In the genomic region with DNA sequence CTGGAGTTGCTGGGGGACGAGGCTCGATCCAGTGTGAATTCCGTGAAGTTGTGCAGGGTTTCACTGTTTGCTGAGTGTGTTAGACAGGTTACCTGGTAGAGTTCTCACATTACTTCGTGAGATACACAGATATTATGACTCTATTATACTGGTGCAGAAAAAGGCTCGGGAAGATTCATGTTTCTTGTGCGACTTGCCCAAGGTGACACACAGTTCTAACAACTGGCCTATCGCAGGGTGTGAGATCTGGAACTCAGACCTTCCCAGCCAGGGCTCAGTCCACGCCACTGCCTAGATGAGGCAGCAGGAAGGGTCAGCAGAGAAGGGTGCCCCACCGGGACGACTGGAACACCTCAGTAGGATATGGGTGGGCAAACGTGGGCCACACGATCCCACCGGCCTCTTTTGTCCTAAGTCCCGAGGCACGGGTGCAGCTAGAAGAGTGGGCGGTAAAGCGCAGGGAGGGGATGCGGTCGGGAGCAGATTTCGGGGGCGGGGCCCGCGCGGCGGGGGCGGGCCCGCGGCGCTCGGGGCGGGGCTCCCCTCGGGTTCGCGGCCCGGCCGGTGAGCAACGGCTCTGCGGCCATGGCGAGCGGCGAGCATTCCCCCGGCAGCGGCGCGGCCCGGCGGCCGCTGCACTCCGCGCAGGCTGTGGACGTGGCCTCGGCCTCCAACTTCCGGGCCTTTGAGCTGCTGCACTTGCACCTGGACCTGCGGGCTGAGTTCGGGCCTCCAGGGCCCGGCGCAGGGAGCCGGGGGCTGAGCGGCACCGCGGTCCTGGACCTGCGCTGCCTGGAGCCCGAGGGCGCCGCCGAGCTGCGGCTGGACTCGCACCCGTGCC, we compare ENCODE assay signal across 1 cellular context.
TF ChIP-seq lines count a peak whose summit lies in the region.

A gene with protein sequence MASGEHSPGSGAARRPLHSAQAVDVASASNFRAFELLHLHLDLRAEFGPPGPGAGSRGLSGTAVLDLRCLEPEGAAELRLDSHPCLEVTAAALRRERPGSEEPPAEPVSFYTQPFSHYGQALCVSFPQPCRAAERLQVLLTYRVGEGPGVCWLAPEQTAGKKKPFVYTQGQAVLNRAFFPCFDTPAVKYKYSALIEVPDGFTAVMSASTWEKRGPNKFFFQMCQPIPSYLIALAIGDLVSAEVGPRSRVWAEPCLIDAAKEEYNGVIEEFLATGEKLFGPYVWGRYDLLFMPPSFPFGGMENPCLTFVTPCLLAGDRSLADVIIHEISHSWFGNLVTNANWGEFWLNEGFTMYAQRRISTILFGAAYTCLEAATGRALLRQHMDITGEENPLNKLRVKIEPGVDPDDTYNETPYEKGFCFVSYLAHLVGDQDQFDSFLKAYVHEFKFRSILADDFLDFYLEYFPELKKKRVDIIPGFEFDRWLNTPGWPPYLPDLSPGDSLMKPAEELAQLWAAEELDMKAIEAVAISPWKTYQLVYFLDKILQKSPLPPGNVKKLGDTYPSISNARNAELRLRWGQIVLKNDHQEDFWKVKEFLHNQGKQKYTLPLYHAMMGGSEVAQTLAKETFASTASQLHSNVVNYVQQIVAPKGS (plus strand): TSS at position 567 of the 841 bp plus-strand sequence. CDS start 19 bp downstream, at position 586.

TF ChIP-seq in HEK293, 187 proteins besides CTCF, POLR2A, EP300 and RAD21 (continued from another document and continues in another):
- no peak for TF ChIP-seq ZNF280C (tag by site-specific recombination; IDR thresholded peaks at IDR 0.05)
- TF ChIP-seq KLF9 (tag by site-specific recombination; IDR thresholded peaks at IDR 0.05; ENCODE audit: low read depth): peak; percentile 56; the same call in 1 of the 2 replicates
- no peak for TF ChIP-seq ZNF626 (tag by site-specific recombination; IDR thresholded peaks at IDR 0.05)
- TF ChIP-seq ZNF623 (tag by site-specific recombination; IDR thresholded peaks at IDR 0.05): no peak
- TF ChIP-seq ZNF747 (tag by site-specific recombination; IDR thresholded peaks at IDR 0.05): no peak
- no peak for TF ChIP-seq ZNF549 (tag by site-specific recombination; IDR thresholded peaks at IDR 0.05)
- no peak for TF ChIP-seq PRDM1 (tag by site-specific recombination; IDR thresholded peaks at IDR 0.05)
- no peak for TF ChIP-seq ZNF2 (tag by site-specific recombination; IDR thresholded peaks at IDR 0.05)
- peak; percentile 82 for TF ChIP-seq ZNF660 (tag by site-specific recombination; IDR thresholded peaks at IDR 0.05)
- TF ChIP-seq ZNF404 (tag by site-specific recombination; IDR thresholded peaks at IDR 0.05): no peak
- TF ChIP-seq ZNF48 (tag by site-specific recombination; IDR thresholded peaks at IDR 0.05): no peak
- TF ChIP-seq ZNF610 (tag by site-specific recombination; IDR thresholded peaks at IDR 0.05; ENCODE audit: borderline replicate concordance): no peak
- TF ChIP-seq RBAK (tag by site-specific recombination; IDR thresholded peaks at IDR 0.05): no peak
- TF ChIP-seq, protein P1, sequence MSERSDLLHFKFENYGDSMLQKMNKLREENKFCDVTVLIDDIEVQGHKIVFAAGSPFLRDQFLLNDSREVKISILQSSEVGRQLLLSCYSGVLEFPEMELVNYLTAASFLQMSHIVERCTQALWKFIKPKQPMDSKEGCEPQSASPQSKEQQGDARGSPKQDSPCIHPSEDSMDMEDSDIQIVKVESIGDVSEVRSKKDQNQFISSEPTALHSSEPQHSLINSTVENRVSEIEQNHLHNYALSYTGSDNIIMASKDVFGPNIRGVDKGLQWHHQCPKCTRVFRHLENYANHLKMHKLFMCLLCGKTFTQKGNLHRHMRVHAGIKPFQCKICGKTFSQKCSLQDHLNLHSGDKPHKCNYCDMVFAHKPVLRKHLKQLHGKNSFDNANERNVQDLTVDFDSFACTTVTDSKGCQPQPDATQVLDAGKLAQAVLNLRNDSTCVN (tag by site-specific recombination; optimal IDR thresholded peaks at IDR 0.05): no peak
- TF ChIP-seq, protein P2, sequence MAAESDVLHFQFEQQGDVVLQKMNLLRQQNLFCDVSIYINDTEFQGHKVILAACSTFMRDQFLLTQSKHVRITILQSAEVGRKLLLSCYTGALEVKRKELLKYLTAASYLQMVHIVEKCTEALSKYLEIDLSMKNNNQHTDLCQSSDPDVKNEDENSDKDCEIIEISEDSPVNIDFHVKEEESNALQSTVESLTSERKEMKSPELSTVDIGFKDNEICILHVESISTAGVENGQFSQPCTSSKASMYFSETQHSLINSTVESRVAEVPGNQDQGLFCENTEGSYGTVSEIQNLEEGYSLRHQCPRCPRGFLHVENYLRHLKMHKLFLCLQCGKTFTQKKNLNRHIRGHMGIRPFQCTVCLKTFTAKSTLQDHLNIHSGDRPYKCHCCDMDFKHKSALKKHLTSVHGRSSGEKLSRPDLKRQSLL (tag by site-specific recombination; IDR thresholded peaks at IDR 0.05): no peak; the same call in 1 of the 2 replicates
- no peak for TF ChIP-seq ZBTB7A (tag by site-specific recombination; IDR thresholded peaks at IDR 0.05; ENCODE audit: low read depth)
- TF ChIP-seq ZNF776 (tag by site-specific recombination; IDR thresholded peaks at IDR 0.05; ENCODE audit: borderline replicate concordance): no peak
- no peak for TF ChIP-seq BCL6B (tag by site-specific recombination; IDR thresholded peaks at IDR 0.05)
- TF ChIP-seq, protein P3, sequence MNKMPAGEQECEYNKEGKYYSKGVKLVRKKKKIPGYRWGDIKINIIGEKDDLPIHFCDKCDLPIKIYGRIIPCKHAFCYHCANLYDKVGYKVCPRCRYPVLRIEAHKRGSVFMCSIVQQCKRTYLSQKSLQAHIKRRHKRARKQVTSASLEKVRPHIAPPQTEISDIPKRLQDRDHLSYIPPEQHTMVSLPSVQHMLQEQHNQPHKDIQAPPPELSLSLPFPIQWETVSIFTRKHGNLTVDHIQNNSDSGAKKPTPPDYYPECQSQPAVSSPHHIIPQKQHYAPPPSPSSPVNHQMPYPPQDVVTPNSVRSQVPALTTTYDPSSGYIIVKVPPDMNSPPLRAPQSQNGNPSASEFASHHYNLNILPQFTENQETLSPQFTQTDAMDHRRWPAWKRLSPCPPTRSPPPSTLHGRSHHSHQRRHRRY (tag by site-specific recombination; IDR thresholded peaks at IDR 0.05): no peak
- TF ChIP-seq ZNF169 (tag by site-specific recombination; IDR thresholded peaks at IDR 0.05): no peak
- TF ChIP-seq ZNF311 (tag by site-specific recombination; IDR thresholded peaks at IDR 0.05; ENCODE audit: borderline replicate concordance): no peak
- no peak for TF ChIP-seq ZNF148 (tag by site-specific recombination; IDR thresholded peaks at IDR 0.05; ENCODE audit: borderline replicate concordance)
- no peak for TF ChIP-seq ZNF266 (tag by site-specific recombination; IDR thresholded peaks at IDR 0.05; ENCODE audit: low read depth)
- TF ChIP-seq ZSCAN23 (tag by site-specific recombination; IDR thresholded peaks at IDR 0.05): no peak
- TF ChIP-seq MYNN (tag by site-specific recombination; IDR thresholded peaks at IDR 0.05; ENCODE audit: borderline replicate concordance): no peak
- TF ChIP-seq, protein P4, sequence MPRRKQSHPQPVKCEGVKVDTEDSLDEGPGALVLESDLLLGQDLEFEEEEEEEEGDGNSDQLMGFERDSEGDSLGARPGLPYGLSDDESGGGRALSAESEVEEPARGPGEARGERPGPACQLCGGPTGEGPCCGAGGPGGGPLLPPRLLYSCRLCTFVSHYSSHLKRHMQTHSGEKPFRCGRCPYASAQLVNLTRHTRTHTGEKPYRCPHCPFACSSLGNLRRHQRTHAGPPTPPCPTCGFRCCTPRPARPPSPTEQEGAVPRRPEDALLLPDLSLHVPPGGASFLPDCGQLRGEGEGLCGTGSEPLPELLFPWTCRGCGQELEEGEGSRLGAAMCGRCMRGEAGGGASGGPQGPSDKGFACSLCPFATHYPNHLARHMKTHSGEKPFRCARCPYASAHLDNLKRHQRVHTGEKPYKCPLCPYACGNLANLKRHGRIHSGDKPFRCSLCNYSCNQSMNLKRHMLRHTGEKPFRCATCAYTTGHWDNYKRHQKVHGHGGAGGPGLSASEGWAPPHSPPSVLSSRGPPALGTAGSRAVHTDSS (tag by site-specific recombination; IDR thresholded peaks at IDR 0.05): no peak; the same call in 1 of the 2 replicates
- TF ChIP-seq ZNF211 (tag by site-specific recombination; IDR thresholded peaks at IDR 0.05; ENCODE audit: low read depth): no peak
- TF ChIP-seq ZNF391 (tag by site-specific recombination; IDR thresholded peaks at IDR 0.05; ENCODE audit: borderline replicate concordance, low read depth): no peak
- TF ChIP-seq ZBTB49 (tag by site-specific recombination; IDR thresholded peaks at IDR 0.05; ENCODE audit: low read depth): no peak
- TF ChIP-seq TSHZ1 (tag by site-specific recombination; IDR thresholded peaks at IDR 0.05; ENCODE audit: borderline replicate concordance): no peak
